In the genomic region with DNA sequence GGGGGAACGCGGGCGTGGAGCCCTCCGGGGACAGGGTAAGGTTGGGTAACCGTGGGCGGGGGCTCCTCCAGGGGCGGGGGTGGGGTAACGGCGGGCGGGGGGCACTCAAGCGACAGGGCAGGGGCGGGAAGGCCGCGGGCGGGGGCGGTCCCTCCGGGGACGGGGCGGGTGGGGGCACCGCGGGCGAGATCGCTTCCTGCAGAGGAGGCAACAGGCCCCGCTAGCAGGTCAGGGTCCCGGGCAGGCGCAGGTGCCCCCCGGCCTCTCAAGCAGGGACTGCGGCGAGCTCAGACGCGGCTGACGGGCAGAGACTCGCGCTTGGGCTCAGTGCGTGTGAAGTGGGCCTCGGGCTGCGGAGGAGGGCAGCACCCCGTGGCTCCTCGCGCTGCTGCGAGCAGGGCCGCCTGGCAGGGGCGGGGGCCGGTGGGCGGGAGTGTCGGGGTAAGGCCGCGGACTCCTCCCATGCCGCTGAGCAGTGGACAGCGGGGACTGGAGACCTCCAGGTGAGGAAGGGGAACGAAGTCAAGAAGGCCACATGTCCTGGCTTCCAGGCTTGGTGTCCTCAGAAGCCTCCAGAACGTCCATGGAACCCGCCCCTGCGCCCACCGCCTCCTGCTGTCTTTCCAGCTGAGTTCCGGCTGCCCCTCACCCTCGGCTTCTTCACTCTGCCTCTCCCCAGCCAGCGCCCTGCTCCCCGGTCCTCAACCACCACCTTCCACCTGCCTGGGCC, we compare ENCODE assay signal across 8 cellular contexts. TPM values are rescaled to one million over a fixed set of nuclear protein-coding genes. Genes with fewer than 3 reads are reported as not detected.
DNase-seq lines count a peak whose midpoint lies in the region; TF ChIP-seq lines count a peak whose summit lies in the region.

No MANE protein-coding gene starts in this region.

- peak overlapping the region; percentile 73 to 87 (median 80) for H3K4me3 ChIP-seq in tibial nerve

- no peak for TF ChIP-seq CTCF in osteocyte (IDR thresholded peaks at IDR 0.05)
- TF ChIP-seq CTCF in tibial nerve (IDR thresholded peaks at IDR 0.05), result no peak

- H3K4me3 Mint-ChIP-seq in activated naive CD4-positive, alpha-beta T cell treated with anti-CD3 and anti-CD28 coated beads for 36 hours, result peak overlapping the region; percentile 74
- peak overlapping the region; percentile 77 for H3K4me3 Mint-ChIP-seq in osteocyte (ENCODE audit: unreplicated experiment)

- peaks cover 50% of the 10 kb centered on the region for H3K4me1 Mint-ChIP-seq in activated naive CD4-positive, alpha-beta T cell treated with anti-CD3 and anti-CD28 coated beads for 36 hours (ENCODE audit: low read depth)
- peaks cover 40% of the 10 kb centered on the region for H3K4me1 Mint-ChIP-seq in osteocyte (ENCODE audit: unreplicated experiment)

- CTCF ChIA-PET in activated naive CD4-positive, alpha-beta T cell treated with anti-CD3 and anti-CD28 coated beads for 36 hours (lab: Charles Lee), result no interaction called here

- 0 to 9% methylated on average over 14 to 21 of the region's 59 CpGs for WGBS in tibial nerve, 2 donors

- intact Hi-C loops in activated naive CD4-positive, alpha-beta T cell treated with anti-CD3 and anti-CD28 coated beads for 36 hours (cut with micrococcal nuclease), result loop anchor here (1.0 to 5.0 kb wide), 4 partner anchors 18 to 379 kb away; a partner anchor contains a TSS

- peak in 1 of 2 donors; percentile 44 for TF ChIP-seq EP300 in tibial nerve (IDR thresholded peaks at IDR 0.05)

- DNase-seq in activated T-cell treated with anti-CD3 and anti-CD28 coated beads for 1 hour (ENCODE audit: low read depth) (peak; percentile 74), HK-2 (ENCODE audit: unreplicated experiment) (peak; percentile 81), RPMI8226 (peak; percentile 72), glomerular visceral epithelial cell (ENCODE audit: extremely low spot score) (peak; percentile 74), osteocyte (ENCODE audit: extremely low spot score, unreplicated experiment) (peak; percentile 89), tibial nerve (ENCODE audit: low spot score in 2 of 2) (peak in 1 of 2 donors; percentile 62)
- DNase-seq in activated T-cell treated with anti-CD3 and anti-CD28 coated beads, Interleukin-2, amount 50 U/mL, for 1 hour, result no peak
- peak; percentile 62 for DNase-seq in activated naive CD4-positive, alpha-beta T cell treated with anti-CD3 and anti-CD28 coated beads for 36 hours

- peak overlapping the region; percentile 90 to 98 (median 95) for H3K27ac ChIP-seq in tibial nerve

- H3K27ac Mint-ChIP-seq in activated naive CD4-positive, alpha-beta T cell treated with anti-CD3 and anti-CD28 coated beads for 36 hours, result peak overlapping the region; percentile 86
- H3K27ac Mint-ChIP-seq in osteocyte (ENCODE audit: unreplicated experiment), result peak overlapping the region; percentile 83

- H3K27me3 ChIP-seq in tibial nerve, result peaks cover 0 to 18% of the 10 kb centered on the region in 2 donors

- H3K36me3 ChIP-seq in tibial nerve, result no peaks in the 10 kb centered on the region

- H3K9me3 Mint-ChIP-seq in activated naive CD4-positive, alpha-beta T cell treated with anti-CD3 and anti-CD28 coated beads for 36 hours, result no peaks in the 10 kb centered on the region
- no peaks in the 10 kb centered on the region for H3K9me3 Mint-ChIP-seq in osteocyte (ENCODE audit: unreplicated experiment)

- no peaks in the 10 kb centered on the region for H3K9me3 ChIP-seq in tibial nerve

- H3K4me1 ChIP-seq in tibial nerve, result peaks cover 0 to 70% (median 52%) of the 10 kb centered on the region in 4 donors

- H3K27me3 Mint-ChIP-seq in activated naive CD4-positive, alpha-beta T cell treated with anti-CD3 and anti-CD28 coated beads for 36 hours (ENCODE audit: low read depth), result peaks cover 5% of the 10 kb centered on the region
- no peaks in the 10 kb centered on the region for H3K27me3 Mint-ChIP-seq in osteocyte (ENCODE audit: unreplicated experiment)

- H3K36me3 Mint-ChIP-seq in activated naive CD4-positive, alpha-beta T cell treated with anti-CD3 and anti-CD28 coated beads for 36 hours (ENCODE audit: low read depth), result peaks cover 5% of the 10 kb centered on the region
- no peaks in the 10 kb centered on the region for H3K36me3 Mint-ChIP-seq in osteocyte (ENCODE audit: unreplicated experiment)

- no peak for TF ChIP-seq POLR2A in tibial nerve (IDR thresholded peaks at IDR 0.05)

RNA-seq across cellular contexts. Expression of a gene that starts 0.6 kb away (rescaled TPM):
- total RNA-seq in activated naive CD4-positive, alpha-beta T cell treated with anti-CD3 and anti-CD28 coated beads for 36 hours, result 100 to 1,000 TPM; 326 to 351 TPM
- total RNA-seq in osteocyte (394 and 407 TPM in 2 replicates), tibial nerve (100 to 1,000 TPM; 150 to 191 (median 159) TPM)

RNA-seq across cellular contexts. Expression of a gene that starts 23.5 kb away (rescaled TPM):
- under 1 TPM; 0.41 to 0.86 TPM for total RNA-seq in activated naive CD4-positive, alpha-beta T cell treated with anti-CD3 and anti-CD28 coated beads for 36 hours
- 2.5 and 2.7 TPM in 2 replicates for total RNA-seq in osteocyte
- total RNA-seq in tibial nerve, result under 1 TPM in 2 of 4 donors, not detected in 2; 0.42 to 0.78 TPM

RNA-seq across cellular contexts. Expression of a gene that starts 27.6 kb away (rescaled TPM):
- under 1 TPM in 1 of 2 experiments, not detected in 1; 0.99 TPM for total RNA-seq in activated naive CD4-positive, alpha-beta T cell treated with anti-CD3 and anti-CD28 coated beads for 36 hours
- total RNA-seq in osteocyte, result 1.5 TPM in 1 of 2 replicates, not detected in the other
- total RNA-seq in tibial nerve, result 1 to 10 TPM in 1 of 4 donors, not detected in 3; 1.0 TPM
